ENCODE assay signal across 1 cellular context in the genomic region with DNA sequence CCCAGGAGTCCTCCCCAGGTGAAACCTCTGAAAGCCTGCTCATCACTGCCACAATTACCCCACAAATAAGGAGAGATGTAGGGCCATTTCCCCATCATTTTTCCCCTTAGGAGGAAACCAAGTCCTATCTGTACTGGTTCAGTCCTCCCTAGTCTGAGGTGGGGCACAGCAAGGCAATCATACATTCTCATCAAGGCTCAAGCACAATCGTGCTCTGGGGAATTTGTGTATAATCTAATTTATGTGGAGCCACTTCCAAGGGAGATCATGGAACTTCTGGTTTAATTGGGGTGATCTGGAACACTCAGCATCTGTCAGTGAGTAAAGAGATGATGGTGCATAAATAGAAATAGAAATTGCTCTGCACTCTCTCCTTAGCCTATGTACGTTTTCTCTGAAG.
TF ChIP-seq lines count a peak whose summit lies in the region.

No MANE protein-coding gene starts in this region.

TF ChIP-seq in SK-N-SH treated with all-trans-retinoic acid at 6 μM for 48 hours, 23 proteins besides CTCF, POLR2A, EP300 and RAD21 (continued from another document):
- TF ChIP-seq, protein P1, sequence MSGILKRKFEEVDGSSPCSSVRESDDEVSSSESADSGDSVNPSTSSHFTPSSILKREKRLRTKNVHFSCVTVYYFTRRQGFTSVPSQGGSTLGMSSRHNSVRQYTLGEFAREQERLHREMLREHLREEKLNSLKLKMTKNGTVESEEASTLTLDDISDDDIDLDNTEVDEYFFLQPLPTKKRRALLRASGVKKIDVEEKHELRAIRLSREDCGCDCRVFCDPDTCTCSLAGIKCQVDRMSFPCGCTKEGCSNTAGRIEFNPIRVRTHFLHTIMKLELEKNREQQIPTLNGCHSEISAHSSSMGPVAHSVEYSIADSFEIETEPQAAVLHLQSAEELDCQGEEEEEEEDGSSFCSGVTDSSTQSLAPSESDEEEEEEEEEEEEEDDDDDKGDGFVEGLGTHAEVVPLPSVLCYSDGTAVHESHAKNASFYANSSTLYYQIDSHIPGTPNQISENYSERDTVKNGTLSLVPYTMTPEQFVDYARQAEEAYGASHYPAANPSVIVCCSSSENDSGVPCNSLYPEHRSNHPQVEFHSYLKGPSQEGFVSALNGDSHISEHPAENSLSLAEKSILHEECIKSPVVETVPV (CRISPR knock-in tag; IDR thresholded peaks at IDR 0.05) = no peak
- no peak for TF ChIP-seq SNAI2 (CRISPR knock-in tag; IDR thresholded peaks at IDR 0.05)
- TF ChIP-seq ARNTL (CRISPR knock-in tag; IDR thresholded peaks at IDR 0.05; ENCODE audit: borderline replicate concordance, low read depth) = no peak
- no peak for TF ChIP-seq PPARA (CRISPR knock-in tag; IDR thresholded peaks at IDR 0.05; ENCODE audit: borderline replicate concordance)
- TF ChIP-seq BACH2 (CRISPR knock-in tag; IDR thresholded peaks at IDR 0.05; ENCODE audit: borderline replicate concordance) = no peak
- no peak for TF ChIP-seq ZNF70 (CRISPR knock-in tag; IDR thresholded peaks at IDR 0.05)
TF ChIP-seq in SK-N-SH treated with all-trans-retinoic acid at 6 μM for 48 hours: peak in this region for 0.
